Comparison of ENCODE assay signal across 26 cellular contexts in the genomic region with DNA sequence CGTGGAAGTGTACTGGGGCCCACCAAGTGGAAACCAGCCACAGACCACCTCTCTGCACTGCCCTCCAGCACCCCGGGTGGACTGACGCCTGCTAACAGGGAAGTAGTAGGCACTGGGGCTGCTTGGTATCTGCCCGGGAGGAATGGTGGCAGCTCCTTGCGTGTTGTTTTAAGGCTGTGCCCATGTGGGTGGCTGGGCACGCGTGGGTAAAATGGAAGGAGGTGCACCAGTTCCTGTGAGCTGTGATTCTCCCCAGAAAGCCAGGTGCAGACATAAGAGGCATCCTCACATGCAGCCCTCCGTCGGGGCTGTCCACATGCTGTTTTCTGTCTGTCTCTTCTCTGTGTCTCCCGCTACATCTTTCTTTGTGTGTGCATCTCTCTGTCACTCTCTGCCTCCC.
DNase-seq lines count a peak whose midpoint lies in the region; ATAC-seq, FAIRE-seq and TF ChIP-seq lines count a peak whose summit lies in the region.
"Had no signal": no experiment of that assay in that cellular context is flagged by ENCODE, and none has a peak within 500 bp of the region (broad histone marks: within the 10 kb centered on the region; RNA-seq: fewer than 3 reads in every experiment).

No MANE protein-coding gene starts in this region.

- H3K14ac ChIP-seq in H1 (ENCODE audit: insufficient read length) (no peak overlapping the region), trophoblast cell (ENCODE audit: low read length) (no peak overlapping the region)

- no peak overlapping the region for H3K4me3 ChIP-seq in GM23338
- H3K4me3 ChIP-seq in H1 (ENCODE audit: extremely low read depth in 1 of 4, insufficient read depth in 2 of 4, low read depth in 3 of 4, low read length in 4 of 4): no peak overlapping the region
- peak overlapping the region; percentile 44 for H3K4me3 ChIP-seq in trophoblast cell (ENCODE audit: low read depth, low read length)
- no peak overlapping the region for H3K4me3 ChIP-seq in endodermal cell (ENCODE audit: low read length)
- H3K4me3 ChIP-seq: BLaER1, GM12878 had no signal

- H3K9ac ChIP-seq in H1 (replicated peaks in 1 of 4; ENCODE audit: extremely low read depth in 1 of 4, low read depth in 3 of 4, low read length in 3 of 4): no peak overlapping the region
- no peak overlapping the region for H3K9ac ChIP-seq in trophoblast cell (ENCODE audit: low read length)
- H3K9ac ChIP-seq in endodermal cell (ENCODE audit: extremely low read depth, low read length, poor library complexity, severe bottlenecking): no peak overlapping the region
- H3K9ac ChIP-seq: BLaER1 had no signal

- peaks cover 1% of the 10 kb centered on the region for H3K23me2 ChIP-seq in H1 (ENCODE audit: low read depth, low read length)

- H2BK20ac ChIP-seq in H1 (ENCODE audit: low read length): 0 out of 2 replicates have a peak overlapping the region, but pooled peaks have one; percentile 48

- H3K4me3 Mint-ChIP-seq in GM23338 (no peak overlapping the region), endodermal cell (no peak overlapping the region)
- H3K4me3 Mint-ChIP-seq: CD14-positive monocyte; CD4-positive, alpha-beta memory T cell; CD4-positive, CD25-positive, alpha-beta regulatory T cell; CD8-positive, alpha-beta memory T cell had no signal

- no peaks in the 10 kb centered on the region for H3K79me1 ChIP-seq in H1 (ENCODE audit: low read depth, low read length)
- H3K79me1 ChIP-seq in trophoblast cell (ENCODE audit: low read length): no peaks in the 10 kb centered on the region

- TF ChIP-seq CTCF in GM23338 (conservative IDR thresholded peaks at IDR 0.05; ENCODE audit: low read depth in 2 of 2) (no peak), H1 (IDR thresholded peaks at IDR 0.05; ENCODE audit: control extremely low read depth in 1 of 3, insufficient read depth in 1 of 3, low read depth in 1 of 3, low read length in 3 of 3) (no peak), endodermal cell (conservative IDR thresholded peaks at IDR 0.05) (no peak)

- H2BK120ac ChIP-seq in H1 (replicated peaks; ENCODE audit: low read depth, low read length) (no peak overlapping the region), trophoblast cell (ENCODE audit: insufficient read depth, low read length, poor library complexity) (no peak overlapping the region)

- ATAC-seq in GM23338 (no peak), HG02885 (IDR thresholded peaks at IDR 0.05; ENCODE audit: poor library complexity, unreplicated experiment) (no peak)
- ATAC-seq: GM12878 had no signal

- no peak for DNase-seq in GM23338 (ENCODE audit: low spot score)
- no peak for DNase-seq in H1 (ENCODE audit: low read depth in 1 of 2, low spot score in 2 of 2)
- DNase-seq in trophoblast cell: no peak
- DNase-seq in endodermal cell: no peak
- DNase-seq: 8988T; ACHN; BE2C; C1 segment of cervical spinal cord; CD4-positive, alpha-beta memory T cell; CD4-positive, CD25-positive, alpha-beta regulatory T cell; CD8-positive, alpha-beta memory T cell; COR-L47; DMS 273 treated with DMSO at 0.1 percent for 48 hours; DMS153; DMS53; DMS79; DND-41; EL; GDM1 had no signal

- H3K23ac ChIP-seq in H1 (ENCODE audit: insufficient read length) (no peak overlapping the region), trophoblast cell (ENCODE audit: low read length) (no peak overlapping the region)

- H3K18ac ChIP-seq in H1 (ENCODE audit: extremely low read depth, low read length) (peak overlapping the region; percentile 60), trophoblast cell (ENCODE audit: low read length) (no peak overlapping the region)

- no peaks in the 10 kb centered on the region for H3K9me2 ChIP-seq in GM23338 (ENCODE audit: insufficient read depth)

- peak overlapping the region; percentile 68; the same call in 1 of the 2 replicates for H2BK12ac ChIP-seq in H1 (ENCODE audit: low read depth, low read length)
- no peak overlapping the region for H2BK12ac ChIP-seq in trophoblast cell (ENCODE audit: low read length)

- no peaks in the 10 kb centered on the region for H3K36me3 ChIP-seq in GM23338 (ENCODE audit: insufficient read depth)
- H3K36me3 ChIP-seq in H1 (ENCODE audit: control insufficient read depth in 2 of 4, insufficient read depth in 4 of 4, low read length in 3 of 4): no peaks in the 10 kb centered on the region
- no peaks in the 10 kb centered on the region for H3K36me3 ChIP-seq in trophoblast cell (ENCODE audit: control insufficient read depth in 1 of 2, insufficient read depth in 2 of 2, low read length in 2 of 2)
- H3K36me3 ChIP-seq in endodermal cell (ENCODE audit: control insufficient read depth, insufficient read depth, low read length): no peaks in the 10 kb centered on the region
- H3K36me3 ChIP-seq: BE2C, BLaER1 had no signal

- H3K4me1 Mint-ChIP-seq in GM23338 (peaks cover 61% of the 10 kb centered on the region), endodermal cell (peaks cover 21% of the 10 kb centered on the region)
- H3K4me1 Mint-ChIP-seq: CD14-positive monocyte; CD4-positive, alpha-beta memory T cell; CD4-positive, CD25-positive, alpha-beta regulatory T cell; CD8-positive, alpha-beta memory T cell had no signal

- no peak for FAIRE-seq in H1 (lab: Jason Lieb, UNC)
- FAIRE-seq: A204.1, GM12878, GM12892, GM18507 had no signal

- H3K79me2 ChIP-seq in GM23338 (replicated peaks; ENCODE audit: insufficient read depth) (no peaks in the 10 kb centered on the region), H1 (ENCODE audit: control insufficient read depth in 1 of 2, insufficient read depth in 2 of 2, low read length in 2 of 2) (no peaks in the 10 kb centered on the region), trophoblast cell (ENCODE audit: control insufficient read depth, insufficient read depth, low read length, poor library complexity) (no peaks in the 10 kb centered on the region)

- H3K36me3 Mint-ChIP-seq in GM23338 (ENCODE audit: low read depth) (no peaks in the 10 kb centered on the region), endodermal cell (ENCODE audit: low read depth) (no peaks in the 10 kb centered on the region)
- H3K36me3 Mint-ChIP-seq: CD14-positive monocyte; CD4-positive, alpha-beta memory T cell; CD4-positive, CD25-positive, alpha-beta regulatory T cell; CD8-positive, alpha-beta memory T cell had no signal

- H4K8ac ChIP-seq in H1 (ENCODE audit: extremely low read depth, insufficient read depth, low read length): no peak overlapping the region
- no peak overlapping the region for H4K8ac ChIP-seq in trophoblast cell (ENCODE audit: low read depth, low read length)

- no peak overlapping the region for H4K12ac ChIP-seq in trophoblast cell (ENCODE audit: low read depth, low read length)

- no peak for TF ChIP-seq EP300 in H1 (IDR thresholded peaks at IDR 0.05; ENCODE audit: borderline replicate concordance in 1 of 2, low read depth in 2 of 2, low read length in 2 of 2)

- H4K20me1 ChIP-seq in GM23338 (replicated peaks; ENCODE audit: insufficient read depth) (no peaks in the 10 kb centered on the region), H1 (replicated peaks in 1 of 2; ENCODE audit: control insufficient read depth in 1 of 2, insufficient read depth in 2 of 2, low read length in 2 of 2) (no peaks in the 10 kb centered on the region)

- CTCF ChIA-PET in H1 (lab: Charles Lee; ENCODE audit: partially characterized antibody): interaction anchor here (0.6 to 2.3 kb wide), 3 partner anchors 192 to 631 kb away, joined by 4 to 8 read pairs (median 4); no protein-coding TSS in a partner anchor

- H3K4ac ChIP-seq in H1 (replicated peaks; ENCODE audit: insufficient read length, low read depth, low read length): no peak overlapping the region
- no peak overlapping the region for H3K4ac ChIP-seq in trophoblast cell (ENCODE audit: low read depth, low read length)

- H3K4me1 ChIP-seq in GM23338 (ENCODE audit: insufficient read depth) (peaks cover 32% of the 10 kb centered on the region), H1 (replicated peaks in 1 of 4; ENCODE audit: control insufficient read depth in 3 of 4, insufficient read depth in 4 of 4, low read length in 3 of 4) (peaks cover 5 to 25% (median 16%) of the 10 kb centered on the region in 4 experiments), trophoblast cell (ENCODE audit: control insufficient read depth in 1 of 2, insufficient read depth in 2 of 2, low read length in 2 of 2) (no peaks in the 10 kb centered on the region), endodermal cell (ENCODE audit: control insufficient read depth, insufficient read depth, low read length) (no peaks in the 10 kb centered on the region)
- H3K4me1 ChIP-seq: BE2C had no signal

- WGBS in H1 (ENCODE audit: extremely low coverage in 1 of 2, insufficient coverage in 1 of 2, insufficient read length in 1 of 2, insufficient replicate concordance in 2 of 2, low coverage in 1 of 2, low lambda C conversion rate in 2 of 2, missing lambda C conversion rate in 1 of 2), 2 experiments: 91% methylated on average over 9 of the region's 10 CpGs; no CpG with 5 or more reads in 1 of the 2 experiments
- no CpG with 5 or more reads among the region's 10 CpGs for WGBS in trophoblast cell (ENCODE audit: extremely low coverage, insufficient coverage, insufficient read length)
- WGBS in endodermal cell (ENCODE audit: insufficient coverage in 1 of 2, insufficient read length in 1 of 2), 2 experiments: 86 to 95% methylated on average over 7 to 9 of the region's 10 CpGs

- H3K27ac Mint-ChIP-seq in GM23338 (0 out of 2 replicates have a peak overlapping the region, but pooled peaks have one; percentile 3), endodermal cell (no peak overlapping the region)
- H3K27ac Mint-ChIP-seq: CD14-positive monocyte; CD4-positive, alpha-beta memory T cell; CD8-positive, alpha-beta memory T cell had no signal

- H2BK5ac ChIP-seq in H1 (ENCODE audit: low read depth, low read length) (peak overlapping the region; percentile 66; the same call in 1 of the 2 replicates), trophoblast cell (ENCODE audit: low read depth, low read length, poor library complexity) (no peak overlapping the region)

- no peak overlapping the region for H4K5ac ChIP-seq in H1 (ENCODE audit: insufficient read length, low read depth, low read length)

- H3K27me3 Mint-ChIP-seq in GM23338 (ENCODE audit: insufficient read depth, low read depth, poor library complexity): peaks cover 18% of the 10 kb centered on the region
- H3K27me3 Mint-ChIP-seq in endodermal cell (ENCODE audit: insufficient read depth): peaks cover 1% of the 10 kb centered on the region

- H2AK5ac ChIP-seq in H1 (ENCODE audit: low read depth, low read length) (peak overlapping the region; percentile 75; the same call in 1 of the 2 replicates), trophoblast cell (ENCODE audit: low read length) (no peak overlapping the region)

- H3K9me3 Mint-ChIP-seq in GM23338 (no peaks in the 10 kb centered on the region; the same call in 2 of the 3 replicates), endodermal cell (no peaks in the 10 kb centered on the region)
- H3K9me3 Mint-ChIP-seq: CD8-positive, alpha-beta memory T cell had no signal

- peak overlapping the region; percentile 95; the same call in 1 of the 2 replicates for H2BK15ac ChIP-seq in H1 (ENCODE audit: low read length)

- H4K91ac ChIP-seq in H1 (replicated peaks; ENCODE audit: insufficient read length, low read length) (no peak overlapping the region), trophoblast cell (ENCODE audit: low read depth, low read length) (no peak overlapping the region)

- H3K27me3 ChIP-seq in GM23338 (ENCODE audit: insufficient read depth) (no peaks in the 10 kb centered on the region), H1 (replicated peaks in 1 of 4; ENCODE audit: control insufficient read depth in 3 of 4, extremely low read depth in 1 of 4, insufficient read depth in 3 of 4, low read length in 3 of 4) (no peaks in the 10 kb centered on the region), trophoblast cell (ENCODE audit: insufficient read depth, low read length) (no peaks in the 10 kb centered on the region), endodermal cell (ENCODE audit: control insufficient read depth, insufficient read depth, low read length, poor library complexity, severe bottlenecking) (peaks cover 6% of the 10 kb centered on the region)

- H3K4me2 ChIP-seq in GM23338 (no peak overlapping the region), H1 (ENCODE audit: insufficient read depth in 1 of 2, low read depth in 2 of 2, low read length in 2 of 2) (no peak overlapping the region), trophoblast cell (ENCODE audit: low read length) (no peak overlapping the region)
- H3K4me2 ChIP-seq: BLaER1 had no signal

- no peaks in the 10 kb centered on the region for H3K9me3 ChIP-seq in H1 (ENCODE audit: insufficient read depth in 2 of 2, low read depth in 1 of 2, low read length in 1 of 2)
- H3K9me3 ChIP-seq in trophoblast cell (ENCODE audit: insufficient read depth, low read depth, low read length): no peaks in the 10 kb centered on the region
- no peaks in the 10 kb centered on the region for H3K9me3 ChIP-seq in endodermal cell (ENCODE audit: control insufficient read depth, low read length)
- H3K9me3 ChIP-seq: BE2C, BLaER1 had no signal

- TF ChIP-seq POLR2A in H1 (IDR thresholded peaks at IDR 0.05; ENCODE audit: control extremely low read depth in 1 of 2, low read depth in 2 of 2, low read length in 2 of 2): no peak

- H3F3A ChIP-seq in GM23338 (replicated peaks; ENCODE audit: low read depth): peaks cover 15% of the 10 kb centered on the region

- POLR2A ChIA-PET in H1 (lab: Charles Lee; ENCODE audit: partially characterized antibody): no interaction called here

- no peak for TF ChIP-seq RAD21 in H1 (IDR thresholded peaks at IDR 0.05 in 1 of 2, conservative IDR thresholded peaks at IDR 0.05 in 1 of 2; ENCODE audit: low read depth in 2 of 2, low read length in 2 of 2)

- H3K27ac ChIP-seq in GM23338 (ENCODE audit: low read depth): no peak overlapping the region
- H3K27ac ChIP-seq in H1 (ENCODE audit: low read depth, low read length): no peak overlapping the region
- no peak overlapping the region for H3K27ac ChIP-seq in trophoblast cell (ENCODE audit: low read depth, low read length)
- no peak overlapping the region for H3K27ac ChIP-seq in endodermal cell (ENCODE audit: low read depth, low read length)
- H3K27ac ChIP-seq: BLaER1 had no signal

- H2AFZ ChIP-seq in GM23338 (no peak overlapping the region), H1 (ENCODE audit: low read length) (no peak overlapping the region), trophoblast cell (ENCODE audit: insufficient read depth, low read length, poor library complexity) (no peak overlapping the region)

- H3K56ac ChIP-seq in H1 (replicated peaks; ENCODE audit: insufficient read length, low read depth, low read length): no peak overlapping the region
